9 cellular contexts compared by ENCODE assay signal in genomic region chr9:130915096-130915447, GRCh38. TPM values are rescaled to one million over a fixed set of nuclear protein-coding genes. Genes with fewer than 3 reads are reported as not detected.
"Had no signal": no experiment of that assay in that cellular context is flagged by ENCODE, and none has a peak within 500 bp of the region (broad histone marks: within the 10 kb centered on the region; RNA-seq: fewer than 3 reads in every experiment).

No MANE protein-coding gene starts in this region.

- H3K27ac ChIP-seq: KMS-11 had no signal

- H3K4me3 ChIP-seq: GM23338, K562 had no signal

- H2AFZ ChIP-seq: GM23338 had no signal

- H3K4me2 ChIP-seq: GM23338, KMS-11 had no signal

- H3K9ac ChIP-seq: KMS-11 had no signal

- DNase-seq: H9, HCEC 1CT, IMR-90, Karpas-422 had no signal

RNA-seq across cellular contexts. Expression of gene QRFP, which starts 18.5 kb away (rescaled TPM):
- total RNA-seq: GM23338, H4, H9, HT-29, IMR-90, K562 had no signal
- polyA plus RNA-seq: GM23338, IMR-90, K562 had no signal
